In the genomic region with DNA sequence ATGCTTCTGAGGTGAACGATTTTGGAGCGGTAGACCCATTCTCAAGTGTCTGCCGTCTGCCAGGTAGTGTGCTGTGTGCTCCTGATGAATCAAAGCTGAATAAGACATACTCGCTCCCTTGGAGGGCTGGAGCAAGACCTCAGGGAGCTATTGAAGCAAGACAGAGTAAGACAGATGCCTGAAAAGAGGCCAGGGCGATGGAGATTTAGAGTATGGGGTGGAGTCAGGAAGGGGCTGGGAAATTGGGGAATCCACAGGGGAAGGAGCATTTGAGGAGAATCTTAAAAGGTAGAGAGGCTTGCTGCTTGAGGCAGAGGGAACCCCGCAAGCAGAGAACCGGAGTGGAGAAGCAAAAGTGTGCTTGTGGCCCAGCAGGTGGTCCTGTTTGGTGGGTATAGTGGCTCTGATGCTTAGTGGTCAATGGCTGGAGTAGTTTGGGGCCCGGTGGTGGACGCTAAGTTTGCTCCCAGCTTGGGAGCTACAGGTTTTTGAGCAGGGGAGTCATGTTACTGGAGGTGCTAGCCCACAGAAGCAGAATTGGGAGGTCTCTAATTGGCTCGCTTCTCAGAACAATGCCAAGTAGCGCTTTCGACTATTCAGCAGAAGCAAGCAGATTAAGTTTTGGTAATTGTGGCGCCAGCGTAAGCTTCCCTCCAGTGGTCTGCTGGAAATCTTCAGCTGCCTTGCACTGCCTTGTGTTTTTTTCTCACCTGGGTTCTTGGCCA, we compare ENCODE assay signal across 8 cellular contexts. TPM values are rescaled to one million over a fixed set of nuclear protein-coding genes. Genes with fewer than 3 reads are reported as not detected.
DNase-seq lines count a peak whose midpoint lies in the region; ATAC-seq and TF ChIP-seq lines count a peak whose summit lies in the region.

No MANE protein-coding gene starts in this region.

- H3K27me3 ChIP-seq in CD4-positive, alpha-beta memory T cell (ENCODE audit: insufficient read depth, low read length), result no peaks in the 10 kb centered on the region
- H3K27me3 ChIP-seq in kidney epithelial cell (ENCODE audit: control insufficient read depth, insufficient read depth, low read length), result no peaks in the 10 kb centered on the region
- no peaks in the 10 kb centered on the region for H3K27me3 ChIP-seq in tibial artery

- no peak for ATAC-seq in activated T-helper 17 cell treated with anti-CD3 and anti-CD28 coated beads, Interleukin-2, amount 50 U/mL, for 72 hours (replicated peaks)
- ATAC-seq in GM18858 (IDR thresholded peaks at IDR 0.05; ENCODE audit: unreplicated experiment), result no peak

- H3K36me3 Mint-ChIP-seq in CD4-positive, alpha-beta memory T cell, result peaks cover 0 to 1% of the 10 kb centered on the region in 2 donors
- H3K36me3 Mint-ChIP-seq in activated T-helper 17 cell treated with anti-CD3 and anti-CD28 coated beads, Interleukin-2, amount 50 U/mL, for 72 hours (ENCODE audit: low read depth), result no peaks in the 10 kb centered on the region

- TF ChIP-seq CTCF in HEK293 (tag by site-specific recombination; IDR thresholded peaks at IDR 0.05) (no peak), kidney epithelial cell (IDR thresholded peaks at IDR 0.05; ENCODE audit: insufficient read depth, low read length, poor library complexity, severe bottlenecking) (no peak), tibial artery (IDR thresholded peaks at IDR 0.05) (no peak)

- no peaks in the 10 kb centered on the region for H3K27me3 Mint-ChIP-seq in CD4-positive, alpha-beta memory T cell
- no peaks in the 10 kb centered on the region for H3K27me3 Mint-ChIP-seq in activated T-helper 17 cell treated with anti-CD3 and anti-CD28 coated beads, Interleukin-2, amount 50 U/mL, for 72 hours

- peaks cover 46 to 78% (median 61%) of the 10 kb centered on the region in 4 donors for H3K4me1 Mint-ChIP-seq in CD4-positive, alpha-beta memory T cell
- peaks cover 35% of the 10 kb centered on the region for H3K4me1 Mint-ChIP-seq in activated T-helper 17 cell treated with anti-CD3 and anti-CD28 coated beads, Interleukin-2, amount 50 U/mL, for 72 hours

- peak overlapping the region; percentile 32 to 39 for H3K4me3 ChIP-seq in CD4-positive, alpha-beta memory T cell (ENCODE audit: low read length in 2 of 2)
- peak overlapping the region; percentile 73 for H3K4me3 ChIP-seq in HEK293 (ENCODE audit: low read depth, low read length)
- peak overlapping the region; percentile 28 for H3K4me3 ChIP-seq in kidney epithelial cell (ENCODE audit: low read depth, low read length)
- H3K4me3 ChIP-seq in tibial artery, result peak overlapping the region; percentile 40 to 78

- intact Hi-C loops in CD4-positive, alpha-beta memory T cell (cut with micrococcal nuclease), result loop anchor here (5.0 kb wide), 3 partner anchors 55 to 200 kb away; a partner anchor contains a TSS
- intact Hi-C loops in tibial artery (cut with DNase I; ENCODE audit: low total_unique reads), result loop anchor here (5.0 kb wide), 1 partner anchor 125 kb away; a partner anchor contains a TSS

- H3K4me1 ChIP-seq in CD4-positive, alpha-beta memory T cell (ENCODE audit: insufficient read depth, low read length), result peaks cover 58% of the 10 kb centered on the region
- peaks cover 14% of the 10 kb centered on the region for H3K4me1 ChIP-seq in HEK293 (ENCODE audit: control insufficient read depth, insufficient read depth, low read length)
- H3K4me1 ChIP-seq in tibial artery, result peaks cover 0 to 51% (median 38%) of the 10 kb centered on the region in 4 donors

- POLR2A ChIA-PET in CD4-positive, alpha-beta memory T cell (lab: Charles Lee; ENCODE audit: partially characterized antibody), result interaction anchor here (1.1 to 9.7 kb wide), 8 partner anchors 38 to 355 kb away, joined by 3 to 54 read pairs (median 6); a partner anchor contains a TSS
- POLR2A ChIA-PET in HEK293 (lab: Yijun Ruan, JAX), result interaction anchor here (0.7 to 1.3 kb wide), 3 partner anchors 26 to 53 kb away, joined by 3 to 4 read pairs (median 4); no protein-coding TSS in a partner anchor

- DNase-seq in CD4-positive, alpha-beta memory T cell, result no peak
- DNase-seq in kidney epithelial cell (ENCODE audit: low read depth) (no peak), tibial artery (no peak), SHP77 treated with DMSO at 0.1 percent for 48 hours (lab: John Stamatoyannopoulos, UW) (no peak), occipital lobe (lab: John Stamatoyannopoulos, UW) (no peak)

- H3K9me3 ChIP-seq in CD4-positive, alpha-beta memory T cell (ENCODE audit: control insufficient read depth in 1 of 2, low read length in 2 of 2), result no peaks in the 10 kb centered on the region
- H3K9me3 ChIP-seq in HEK293 (ENCODE audit: control insufficient read depth, insufficient read depth, low read depth, low read length), result no peaks in the 10 kb centered on the region
- no peaks in the 10 kb centered on the region for H3K9me3 ChIP-seq in tibial artery

- H3K36me3 ChIP-seq in CD4-positive, alpha-beta memory T cell (ENCODE audit: insufficient read depth, low read length), result no peaks in the 10 kb centered on the region
- H3K36me3 ChIP-seq in HEK293 (ENCODE audit: control insufficient read depth in 2 of 2, insufficient read depth in 1 of 2, low read length in 2 of 2) (peaks cover 0 to 8% of the 10 kb centered on the region in 2 experiments; a peak in 2 of 3 replicates), kidney epithelial cell (ENCODE audit: control insufficient read depth, insufficient read depth, low read length) (no peaks in the 10 kb centered on the region), tibial artery (peaks cover 0 to 11% (median 0%) of the 10 kb centered on the region in 3 donors)

- peaks cover 0 to 1% (median 0%) of the 10 kb centered on the region in 8 donors for H3K9me3 Mint-ChIP-seq in CD4-positive, alpha-beta memory T cell
- H3K9me3 Mint-ChIP-seq in activated T-helper 17 cell treated with anti-CD3 and anti-CD28 coated beads, Interleukin-2, amount 50 U/mL, for 72 hours, result no peaks in the 10 kb centered on the region

- CTCF ChIA-PET in CD4-positive, alpha-beta memory T cell (lab: Charles Lee; ENCODE audit: partially characterized antibody), result interaction anchor here (0.7 to 8.1 kb wide), 32 partner anchors 11 to 355 kb away, joined by 3 to 87 read pairs (median 4); a partner anchor contains a TSS
- CTCF ChIA-PET in HEK293 (lab: Yijun Ruan, JAX), result interaction anchor here (0.5 to 6.8 kb wide), 20 partner anchors 10 to 1023 kb away, joined by 3 to 48 read pairs (median 5); a partner anchor contains a TSS

- H3K27ac ChIP-seq in CD4-positive, alpha-beta memory T cell (ENCODE audit: low read depth, low read length), result peak overlapping the region; percentile 13
- H3K27ac ChIP-seq in HEK293 (ENCODE audit: extremely low read depth, low read depth, low read length), result peak overlapping the region; percentile 18; the same call in 1 of the 2 replicates
- H3K27ac ChIP-seq in tibial artery, result peak overlapping the region; percentile 52 to 61

- H3K27ac Mint-ChIP-seq in CD4-positive, alpha-beta memory T cell, result peak overlapping the region; percentile 23 to 93 (median 77)
- H3K27ac Mint-ChIP-seq in activated T-helper 17 cell treated with anti-CD3 and anti-CD28 coated beads, Interleukin-2, amount 50 U/mL, for 72 hours, result peak overlapping the region; percentile 44

- peak overlapping the region; percentile 78 to 92 (median 86) for H3K4me3 Mint-ChIP-seq in CD4-positive, alpha-beta memory T cell
- peak overlapping the region; percentile 88 for H3K4me3 Mint-ChIP-seq in activated T-helper 17 cell treated with anti-CD3 and anti-CD28 coated beads, Interleukin-2, amount 50 U/mL, for 72 hours

TF ChIP-seq in HEK293, 187 proteins besides CTCF, POLR2A, EP300 and RAD21 (continues in another document):
- TF ChIP-seq TRIM28 (IDR thresholded peaks at IDR 0.05; ENCODE audit: borderline replicate concordance, low read length), result peak; percentile 56; the same call in 1 of the 2 replicates
- peak; percentile 82 for TF ChIP-seq OSR2 (tag by site-specific recombination; IDR thresholded peaks at IDR 0.05)
- TF ChIP-seq GLIS1 (tag by site-specific recombination; IDR thresholded peaks at IDR 0.05), result peak; percentile 49; the same call in 1 of the 2 replicates
- peak; percentile 22; the same call in 1 of the 2 replicates for TF ChIP-seq SP3 (tag by site-specific recombination; IDR thresholded peaks at IDR 0.05)
- peak; percentile 94 for TF ChIP-seq SCRT1 (tag by site-specific recombination; IDR thresholded peaks at IDR 0.05; ENCODE audit: borderline replicate concordance)
- TF ChIP-seq ZNF623 (tag by site-specific recombination; IDR thresholded peaks at IDR 0.05), result no peak
- no peak for TF ChIP-seq ZNF791 (tag by site-specific recombination; IDR thresholded peaks at IDR 0.05)
- TF ChIP-seq ZNF394 (tag by site-specific recombination; IDR thresholded peaks at IDR 0.05; ENCODE audit: borderline replicate concordance), result peak; percentile 85
- no peak for TF ChIP-seq ZNF626 (tag by site-specific recombination; IDR thresholded peaks at IDR 0.05)
- peak; percentile 35; the same call in 1 of the 2 replicates for TF ChIP-seq GLIS2 (tag by site-specific recombination; IDR thresholded peaks at IDR 0.05)
- TF ChIP-seq SCRT2 (tag by site-specific recombination; IDR thresholded peaks at IDR 0.05), result peak; percentile 93
- TF ChIP-seq, protein P1, sequence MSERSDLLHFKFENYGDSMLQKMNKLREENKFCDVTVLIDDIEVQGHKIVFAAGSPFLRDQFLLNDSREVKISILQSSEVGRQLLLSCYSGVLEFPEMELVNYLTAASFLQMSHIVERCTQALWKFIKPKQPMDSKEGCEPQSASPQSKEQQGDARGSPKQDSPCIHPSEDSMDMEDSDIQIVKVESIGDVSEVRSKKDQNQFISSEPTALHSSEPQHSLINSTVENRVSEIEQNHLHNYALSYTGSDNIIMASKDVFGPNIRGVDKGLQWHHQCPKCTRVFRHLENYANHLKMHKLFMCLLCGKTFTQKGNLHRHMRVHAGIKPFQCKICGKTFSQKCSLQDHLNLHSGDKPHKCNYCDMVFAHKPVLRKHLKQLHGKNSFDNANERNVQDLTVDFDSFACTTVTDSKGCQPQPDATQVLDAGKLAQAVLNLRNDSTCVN (tag by site-specific recombination; optimal IDR thresholded peaks at IDR 0.05), result peak; percentile 11

RNA-seq across cellular contexts. Expression of a gene that starts 2.0 kb away (rescaled TPM):
- 1 to 10 TPM; 6.7 to 7.2 TPM for total RNA-seq in CD4-positive, alpha-beta memory T cell
- polyA plus RNA-seq in CD4-positive, alpha-beta memory T cell, result 1 to 10 TPM in 1 of 2 donors, under 1 TPM in 1; 0.94 to 5.3 TPM
- total RNA-seq in activated T-helper 17 cell treated with anti-CD3 and anti-CD28 coated beads, Interleukin-2, amount 50 U/mL, for 72 hours, result 1 to 10 TPM; 7.5 to 8.7 TPM
- total RNA-seq in kidney epithelial cell (7.9 and 8.2 TPM in 2 replicates), occipital lobe (8.1 TPM)

RNA-seq across cellular contexts. Expression of a gene that starts 22.8 kb away (rescaled TPM):
- 10 to 100 TPM; 10.1 to 12.6 TPM for total RNA-seq in CD4-positive, alpha-beta memory T cell
- polyA plus RNA-seq in CD4-positive, alpha-beta memory T cell, result 10 to 100 TPM; 21.3 to 22.4 TPM
- 1 to 10 TPM; 8.2 to 8.5 TPM for total RNA-seq in activated T-helper 17 cell treated with anti-CD3 and anti-CD28 coated beads, Interleukin-2, amount 50 U/mL, for 72 hours
- total RNA-seq in kidney epithelial cell (14.2 and 15.7 TPM in 2 replicates), occipital lobe (21.7 TPM)

RNA-seq across cellular contexts. Expression of a gene that starts 53.4 kb away (rescaled TPM):
- total RNA-seq in CD4-positive, alpha-beta memory T cell, result 10 to 100 TPM; 55.1 to 57.4 TPM
- 10 to 100 TPM in 1 of 2 donors, 1 to 10 TPM in 1; 3.7 to 13.2 TPM for polyA plus RNA-seq in CD4-positive, alpha-beta memory T cell
- 10 to 100 TPM; 17.9 to 22.0 TPM for total RNA-seq in activated T-helper 17 cell treated with anti-CD3 and anti-CD28 coated beads, Interleukin-2, amount 50 U/mL, for 72 hours
- total RNA-seq in kidney epithelial cell (9.2 and 11.1 TPM in 2 replicates), occipital lobe (8.3 TPM)
